8 cellular contexts compared by ENCODE assay signal in the genomic region with DNA sequence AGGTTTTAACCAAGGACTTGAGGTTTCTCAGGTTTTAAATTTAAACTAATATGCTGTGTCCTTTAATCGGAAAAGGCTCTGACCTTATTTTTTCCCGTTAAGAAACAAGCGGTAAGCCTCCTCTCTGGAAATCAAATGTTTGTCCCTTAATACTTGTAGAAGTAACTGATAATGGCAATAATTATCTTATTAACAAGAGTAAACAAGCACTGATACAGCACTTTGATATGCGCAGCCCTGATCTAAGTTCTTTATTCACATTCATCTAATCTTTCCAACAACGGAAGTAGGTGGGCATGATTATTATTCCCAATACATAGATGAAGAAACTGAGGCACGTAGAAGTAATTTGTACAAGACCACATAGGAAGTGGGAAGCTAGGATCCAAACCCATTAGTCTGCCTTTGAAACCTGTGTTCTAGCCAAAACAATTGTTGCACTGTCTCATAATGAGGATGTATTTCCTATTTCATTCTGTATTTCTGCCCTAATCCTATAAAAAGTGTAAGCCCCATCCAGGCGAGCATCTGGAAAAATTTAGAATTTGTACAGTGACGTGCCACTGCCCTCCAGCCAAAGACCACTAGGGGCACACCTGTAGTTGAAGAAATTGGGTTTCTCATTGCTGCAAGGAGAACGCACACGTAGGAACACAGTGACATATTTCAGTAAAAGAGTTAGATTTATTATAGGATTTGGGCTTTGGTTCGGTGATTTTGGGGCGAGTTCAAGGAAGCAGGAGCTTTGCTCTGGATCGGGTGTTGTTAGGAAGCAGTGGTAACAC. TPM values are rescaled to one million over a fixed set of nuclear protein-coding genes. Genes with fewer than 3 reads are reported as not detected.
DNase-seq lines count a peak whose midpoint lies in the region; TF ChIP-seq lines count a peak whose summit lies in the region.

No MANE protein-coding gene starts in this region.

- H3K4me2 ChIP-seq in neural cell (ENCODE audit: low read length) = no peak overlapping the region

- DNase-seq in ELF-1 (ENCODE audit: low read depth, low spot score) (peak; percentile 52), MG63 (no peak), choroid plexus epithelial cell (ENCODE audit: low read depth) (no peak), NCI-H2107 treated with DMSO at 0.1 percent for 48 hours (lab: John Stamatoyannopoulos, UW; ENCODE audit: unreplicated experiment) (no peak), CD1c-positive myeloid dendritic cell (ENCODE audit: extremely low spot score) (no peak), posterior cingulate gyrus (no peak), NCI-H345 (lab: John Stamatoyannopoulos, UW) (no peak)

- H3K79me2 ChIP-seq in neural cell (replicated peaks; ENCODE audit: insufficient read depth, low read length) = no peaks in the 10 kb centered on the region

- H3K27me3 ChIP-seq in MG63 (no peaks in the 10 kb centered on the region), neural cell (ENCODE audit: insufficient read depth, low read depth, low read length) (no peaks in the 10 kb centered on the region)

- H3K9ac ChIP-seq in neural cell (ENCODE audit: low read length) = peak overlapping the region; percentile 51

- intact Hi-C loops in posterior cingulate gyrus (cut with DNase I) = loop anchor here (2.0 kb wide), 2 partner anchors 116 to 146 kb away; partner anchors contain the start of gene EIF2S3

- H3K27ac ChIP-seq in neural cell (ENCODE audit: low read length) = peak overlapping the region; percentile 75

- no peak for TF ChIP-seq EP300 in neural cell (conservative IDR thresholded peaks at IDR 0.05; ENCODE audit: poor library complexity, severe bottlenecking)

- no peaks in the 10 kb centered on the region for H4K20me1 ChIP-seq in neural cell (ENCODE audit: insufficient read depth)

- H3K9me2 ChIP-seq in neural cell (ENCODE audit: insufficient read depth, low read length) = no peaks in the 10 kb centered on the region

- H3K36me3 ChIP-seq in MG63 = no peaks in the 10 kb centered on the region
- H3K36me3 ChIP-seq in neural cell (ENCODE audit: insufficient read depth, low read length) = no peaks in the 10 kb centered on the region

- TF ChIP-seq RAD21 in neural cell (conservative IDR thresholded peaks at IDR 0.05) = no peak

- H3F3A ChIP-seq in neural cell (ENCODE audit: insufficient read depth, low read length, poor library complexity, severe bottlenecking) = no peaks in the 10 kb centered on the region

- H2AFZ ChIP-seq in neural cell (ENCODE audit: low read depth, low read length) = no peak overlapping the region

- no peaks in the 10 kb centered on the region for H3K9me3 ChIP-seq in MG63
- no peaks in the 10 kb centered on the region for H3K9me3 ChIP-seq in neural cell (ENCODE audit: low read length)

- peak overlapping the region; percentile 75 for H3K4me3 ChIP-seq in MG63
- H3K4me3 ChIP-seq in choroid plexus epithelial cell (ENCODE audit: low read depth, low read length) = peak overlapping the region; percentile 37
- H3K4me3 ChIP-seq in neural cell (ENCODE audit: low read length) = peak overlapping the region; percentile 77

- TF ChIP-seq CTCF in choroid plexus epithelial cell (conservative IDR thresholded peaks at IDR 0.05; ENCODE audit: low read depth, low read length) = peak; percentile 45
- TF ChIP-seq CTCF in neural cell (IDR thresholded peaks at IDR 0.05; ENCODE audit: poor library complexity, severe bottlenecking) = no peak

TF ChIP-seq in neural cell, 6 proteins besides CTCF, POLR2A, EP300 and RAD21:
- TF ChIP-seq MXI1 (conservative IDR thresholded peaks at IDR 0.05; ENCODE audit: poor library complexity, severe bottlenecking) (no peak), POLR2AphosphoS5 (IDR thresholded peaks at IDR 0.05) (no peak), SMC3 (conservative IDR thresholded peaks at IDR 0.05; ENCODE audit: poor library complexity) (no peak), TAF1 (IDR thresholded peaks at IDR 0.05; ENCODE audit: low read depth) (no peak), EZH2 (IDR thresholded peaks at IDR 0.05; ENCODE audit: borderline replicate concordance, insufficient read depth, low read length, poor library complexity, severe bottlenecking) (no peak), REST (IDR thresholded peaks at IDR 0.05; ENCODE audit: borderline replicate concordance) (no peak)
TF ChIP-seq in neural cell: peak in this region for 0.

RNA-seq across cellular contexts. Expression of gene CXorf58, which starts 0.6 kb away (rescaled TPM):
- 0.92 TPM in 1 of 2 replicates, not detected in the other for total RNA-seq in MG63 (2014; rRNA removed; shearing (Covaris generic); ENCODE audit: low replicate concordance)
- 0.14 TPM in 1 of 2 replicates, not detected in the other for polyA plus RNA-seq in neural cell
- not detected in 2 replicates for polyA minus RNA-seq in neural cell

RNA-seq across cellular contexts. Expression of gene APOO, which starts 0.7 kb away (rescaled TPM):
- total RNA-seq in MG63 (2014; rRNA removed; shearing (Covaris generic); ENCODE audit: low replicate concordance) = 20.2 and 23.5 TPM in 2 replicates
- polyA plus RNA-seq in neural cell = 32.7 and 42.5 TPM in 2 replicates
- 16.2 and 94.0 TPM in 2 replicates for polyA minus RNA-seq in neural cell
